In the genomic region with DNA sequence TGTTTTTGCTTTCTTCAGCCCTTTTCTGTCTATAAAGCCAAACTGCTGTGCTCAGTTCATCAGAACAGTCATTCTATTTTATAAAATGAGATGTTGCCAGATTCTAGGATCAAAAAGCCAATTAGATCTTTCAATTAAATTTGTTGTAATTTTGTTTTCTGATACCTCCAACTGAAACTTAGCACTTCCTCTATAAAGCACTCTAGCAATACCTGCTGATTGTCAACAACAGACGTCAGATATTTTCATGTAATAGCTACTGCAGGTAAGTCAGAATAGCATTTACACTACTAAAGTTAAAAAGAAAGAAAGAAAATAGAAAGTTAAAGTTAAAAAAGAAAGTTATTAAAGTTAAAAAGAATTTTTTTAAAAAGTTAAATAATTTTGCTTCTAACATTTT, we compare ENCODE assay signal across 1 cellular context.
TF ChIP-seq lines count a peak whose summit lies in the region.

No MANE protein-coding gene starts in this region.

TF ChIP-seq in H1, 55 proteins besides CTCF, POLR2A, EP300 and RAD21 (continued from another document):
- TF ChIP-seq, protein P1, sequence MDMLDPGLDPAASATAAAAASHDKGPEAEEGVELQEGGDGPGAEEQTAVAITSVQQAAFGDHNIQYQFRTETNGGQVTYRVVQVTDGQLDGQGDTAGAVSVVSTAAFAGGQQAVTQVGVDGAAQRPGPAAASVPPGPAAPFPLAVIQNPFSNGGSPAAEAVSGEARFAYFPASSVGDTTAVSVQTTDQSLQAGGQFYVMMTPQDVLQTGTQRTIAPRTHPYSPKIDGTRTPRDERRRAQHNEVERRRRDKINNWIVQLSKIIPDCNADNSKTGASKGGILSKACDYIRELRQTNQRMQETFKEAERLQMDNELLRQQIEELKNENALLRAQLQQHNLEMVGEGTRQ (IDR thresholded peaks at IDR 0.05; ENCODE audit: low read length): no peak
- TF ChIP-seq YY1 (IDR thresholded peaks at IDR 0.05; ENCODE audit: low read depth, low read length): no peak
- TF ChIP-seq SIRT6 (IDR thresholded peaks at IDR 0.05; ENCODE audit: low read length): no peak
- no peak for TF ChIP-seq POU5F1 (IDR thresholded peaks at IDR 0.05; ENCODE audit: low read depth, low read length)
- no peak for TF ChIP-seq NANOG (IDR thresholded peaks at IDR 0.05; ENCODE audit: insufficient read depth, low read depth, low read length, poor library complexity, severe bottlenecking)
- no peak for TF ChIP-seq CTBP2 (IDR thresholded peaks at IDR 0.05; ENCODE audit: borderline replicate concordance, insufficient read depth, insufficient read length, low read length)
- no peak for TF ChIP-seq PHF8 (conservative IDR thresholded peaks at IDR 0.05; ENCODE audit: low read depth, low read length)
- TF ChIP-seq RFX5 (IDR thresholded peaks at IDR 0.05; ENCODE audit: borderline replicate concordance, low read depth, low read length): no peak
- TF ChIP-seq TCF12 (IDR thresholded peaks at IDR 0.05; ENCODE audit: low read depth, low read length): no peak
- TF ChIP-seq, protein P2, sequence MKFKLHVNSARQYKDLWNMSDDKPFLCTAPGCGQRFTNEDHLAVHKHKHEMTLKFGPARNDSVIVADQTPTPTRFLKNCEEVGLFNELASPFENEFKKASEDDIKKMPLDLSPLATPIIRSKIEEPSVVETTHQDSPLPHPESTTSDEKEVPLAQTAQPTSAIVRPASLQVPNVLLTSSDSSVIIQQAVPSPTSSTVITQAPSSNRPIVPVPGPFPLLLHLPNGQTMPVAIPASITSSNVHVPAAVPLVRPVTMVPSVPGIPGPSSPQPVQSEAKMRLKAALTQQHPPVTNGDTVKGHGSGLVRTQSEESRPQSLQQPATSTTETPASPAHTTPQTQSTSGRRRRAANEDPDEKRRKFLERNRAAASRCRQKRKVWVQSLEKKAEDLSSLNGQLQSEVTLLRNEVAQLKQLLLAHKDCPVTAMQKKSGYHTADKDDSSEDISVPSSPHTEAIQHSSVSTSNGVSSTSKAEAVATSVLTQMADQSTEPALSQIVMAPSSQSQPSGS (IDR thresholded peaks at IDR 0.05; ENCODE audit: low read length): no peak
- no peak for TF ChIP-seq RBBP5 (IDR thresholded peaks at IDR 0.05; ENCODE audit: borderline replicate concordance, low read depth, low read length)
- no peak for TF ChIP-seq ASH2L (IDR thresholded peaks at IDR 0.05; ENCODE audit: low read length)
- no peak for TF ChIP-seq SAP30 (IDR thresholded peaks at IDR 0.05; ENCODE audit: insufficient read depth, insufficient replicate concordance, low read length)
- TF ChIP-seq CEBPB (IDR thresholded peaks at IDR 0.05; ENCODE audit: low read depth, low read length): no peak
- TF ChIP-seq SP4 (IDR thresholded peaks at IDR 0.05; ENCODE audit: low read length): no peak
- TF ChIP-seq CBX5 (IDR thresholded peaks at IDR 0.05; ENCODE audit: low read depth, low read length): no peak
